ENCODE assay signal across 8 cellular contexts in genomic region chr7:154927624-154928125, GRCh38.
A peak's percentile ranks its signal among the peaks of the same experiment; 100 is the strongest.
DNase-seq lines count a peak whose midpoint lies in the region; ATAC-seq and TF ChIP-seq lines count a peak whose summit lies in the region.

No MANE protein-coding gene starts in this region.

- CTCF ChIA-PET in BJ (lab: Yijun Ruan, JAX): interaction anchor here (0.6 to 4.0 kb wide), 35 partner anchors 9 to 845 kb away, joined by 3 to 42 read pairs (median 4); no protein-coding TSS in a partner anchor

- H3K27me3 ChIP-seq in BJ (ENCODE audit: control insufficient read depth, insufficient read depth, low read length): no peaks in the 10 kb centered on the region

- ATAC-seq in GM19324 (IDR thresholded peaks at IDR 0.05; ENCODE audit: low FRiP score, unreplicated experiment) (peak; percentile 48), HG03469 (IDR thresholded peaks at IDR 0.05; ENCODE audit: unreplicated experiment) (peak; percentile 34)

- DNase-seq in BJ (ENCODE audit: low read depth) (peak; percentile 32), NCI-H69 (lab: John Stamatoyannopoulos, UW) (peak; percentile 86), dermis microvascular lymphatic vessel endothelial cell (ENCODE audit: low read depth in 2 of 2) (peak; percentile 90 to 94), lung microvascular endothelial cell (ENCODE audit: low read depth in 2 of 2) (peak; percentile 94 to 96)
- DNase-seq in activated CD4-positive, alpha-beta T cell treated with anti-CD3 and anti-CD28 coated beads, Interleukin-2, amount 50 U/mL, for 4 hours: peak; percentile 77 to 80
- DNase-seq in stimulated activated CD8-positive, alpha-beta memory T cell treated with anti-CD3 and anti-CD28 coated beads, Interleukin-12 subunit alpha, Interleukin-12 subunit beta, amount 100 ng/mL, for 24 hours (ENCODE audit: extremely low read depth): peak; percentile 31

- H3K4me3 ChIP-seq in BJ (ENCODE audit: low read depth, low read length): peak overlapping the region; percentile 61

- no peaks in the 10 kb centered on the region; the same call in 1 of the 2 replicates for H3K36me3 ChIP-seq in BJ (ENCODE audit: control insufficient read depth, insufficient read depth, low read length)

- POLR2A ChIA-PET in BJ (lab: Charles Lee): interaction anchor here (0.6 kb wide), 1 partner anchor 254 kb away, joined by 3 read pairs; no protein-coding TSS in a partner anchor

- TF ChIP-seq CTCF in BJ (IDR thresholded peaks at IDR 0.05; ENCODE audit: insufficient read depth, low read depth, low read length): peak; percentile 64

Comparison
In these comparisons a context has a peak if more than half of its experiments do, and no peak if none do; other contexts are left out.
1. Peak in every context shown above with its lines: DNase-seq, ATAC-seq and H3K4me3 ChIP-seq.
2. DNase-seq: peak in every context shown above with its lines; median percentile 95 in lung microvascular endothelial cell; 92 in dermis microvascular lymphatic vessel endothelial cell; 86 in NCI-H69; 78 in activated CD4-positive, alpha-beta T cell treated with anti-CD3 and anti-CD28 coated beads, Interleukin-2, amount 50 U/mL, for 4 hours; 32 in BJ; 31 in stimulated activated CD8-positive, alpha-beta memory T cell treated with anti-CD3 and anti-CD28 coated beads, Interleukin-12 subunit alpha, Interleukin-12 subunit beta, amount 100 ng/mL, for 24 hours.